Comparison of ENCODE assay signal across 1 cellular context in genomic region chr6:27157461-27158315, GRCh38.
TF ChIP-seq lines count a peak whose summit lies in the region.

No MANE protein-coding gene starts in this region.

TF ChIP-seq in HEK293, 187 proteins besides CTCF, POLR2A, EP300 and RAD21 (continued from another document and continues in another):
- no peak for TF ChIP-seq ZSCAN5A (tag by site-specific recombination; IDR thresholded peaks at IDR 0.05)
- peak; percentile 27; the same call in 1 of the 2 replicates for TF ChIP-seq ZNF777 (tag by site-specific recombination; IDR thresholded peaks at IDR 0.05; ENCODE audit: borderline replicate concordance)
- no peak for TF ChIP-seq ZNF792 (tag by site-specific recombination; IDR thresholded peaks at IDR 0.05)
- peak; percentile 78 for TF ChIP-seq ZNF366 (tag by site-specific recombination; conservative IDR thresholded peaks at IDR 0.05)
- TF ChIP-seq KLF16 (tag by site-specific recombination; IDR thresholded peaks at IDR 0.05) = no peak
- TF ChIP-seq ZFP69B (tag by site-specific recombination; IDR thresholded peaks at IDR 0.05) = peak; percentile 73
- peak; percentile 80 for TF ChIP-seq ZNF394 (tag by site-specific recombination; IDR thresholded peaks at IDR 0.05; ENCODE audit: borderline replicate concordance)
- peak; percentile 41; the same call in 1 of the 2 replicates for TF ChIP-seq ZNF184 (tag by site-specific recombination; IDR thresholded peaks at IDR 0.05)
- TF ChIP-seq RBAK (tag by site-specific recombination; IDR thresholded peaks at IDR 0.05) = no peak
- TF ChIP-seq ZNF302 (tag by site-specific recombination; IDR thresholded peaks at IDR 0.05; ENCODE audit: low read depth) = no peak
- no peak for TF ChIP-seq YY2 (tag by site-specific recombination; IDR thresholded peaks at IDR 0.05)
- no peak for TF ChIP-seq PRDM2 (tag by site-specific recombination; IDR thresholded peaks at IDR 0.05; ENCODE audit: borderline replicate concordance)
- TF ChIP-seq ZNF654 (tag by site-specific recombination; IDR thresholded peaks at IDR 0.05; ENCODE audit: low read depth) = peak; percentile 37
- peak; percentile 53; the same call in 1 of the 2 replicates for TF ChIP-seq ZNF600 (tag by site-specific recombination; IDR thresholded peaks at IDR 0.05)
- no peak for TF ChIP-seq ZNF544 (tag by site-specific recombination; IDR thresholded peaks at IDR 0.05)
- no peak for TF ChIP-seq ZNF548 (tag by site-specific recombination; IDR thresholded peaks at IDR 0.05)
- TF ChIP-seq EGR2 (tag by site-specific recombination; IDR thresholded peaks at IDR 0.05; ENCODE audit: low read depth) = peak; percentile 27; the same call in 1 of the 2 replicates
- TF ChIP-seq ZNF639 (tag by site-specific recombination; IDR thresholded peaks at IDR 0.05) = peak; percentile 89
- TF ChIP-seq ZNF362 (tag by site-specific recombination; IDR thresholded peaks at IDR 0.05) = peak; percentile 88; the same call in 1 of the 2 replicates
- TF ChIP-seq ZBTB49 (tag by site-specific recombination; IDR thresholded peaks at IDR 0.05; ENCODE audit: low read depth) = no peak
- peak; percentile 87 for TF ChIP-seq ZNF2 (tag by site-specific recombination; IDR thresholded peaks at IDR 0.05)
- TF ChIP-seq ZNF350 (tag by site-specific recombination; IDR thresholded peaks at IDR 0.05) = no peak
- peak; percentile 63; the same call in 1 of the 2 replicates for TF ChIP-seq ZSCAN30 (tag by site-specific recombination; IDR thresholded peaks at IDR 0.05)
- no peak for TF ChIP-seq ZNF19 (tag by site-specific recombination; IDR thresholded peaks at IDR 0.05; ENCODE audit: low read depth)
- peak; percentile 71; the same call in 1 of the 2 replicates for TF ChIP-seq GFI1B (tag by site-specific recombination; IDR thresholded peaks at IDR 0.05)
- TF ChIP-seq ZNF426 (tag by site-specific recombination; IDR thresholded peaks at IDR 0.05) = no peak
- TF ChIP-seq ZNF692 (tag by site-specific recombination; IDR thresholded peaks at IDR 0.05) = peak; percentile 73
- TF ChIP-seq ZNF335 (tag by site-specific recombination; conservative IDR thresholded peaks at IDR 0.05) = peak; percentile 84
- no peak for TF ChIP-seq ZNF555 (tag by site-specific recombination; conservative IDR thresholded peaks at IDR 0.05)
- TF ChIP-seq ZNF341 (tag by site-specific recombination; IDR thresholded peaks at IDR 0.05; ENCODE audit: low read depth) = no peak; the same call in 1 of the 2 replicates
- TF ChIP-seq ZNF221 (tag by site-specific recombination; IDR thresholded peaks at IDR 0.05; ENCODE audit: borderline replicate concordance) = no peak
- TF ChIP-seq AEBP2 (tag by site-specific recombination; IDR thresholded peaks at IDR 0.05; ENCODE audit: borderline replicate concordance) = no peak
- TF ChIP-seq KLF1 (tag by site-specific recombination; IDR thresholded peaks at IDR 0.05) = no peak; the same call in 1 of the 2 replicates
- peak; percentile 82 for TF ChIP-seq ZEB2 (tag by site-specific recombination; IDR thresholded peaks at IDR 0.05)
- TF ChIP-seq ZBTB26 (tag by site-specific recombination; optimal IDR thresholded peaks at IDR 0.05) = peak; percentile 5
- TF ChIP-seq ZNF292 (tag by site-specific recombination; IDR thresholded peaks at IDR 0.05; ENCODE audit: borderline replicate concordance, low read depth) = no peak
- TF ChIP-seq OSR2 (tag by site-specific recombination; IDR thresholded peaks at IDR 0.05) = no peak
- TF ChIP-seq ZNF843 (tag by site-specific recombination; IDR thresholded peaks at IDR 0.05) = no peak; the same call in 1 of the 2 replicates
- TF ChIP-seq ZFP3 (tag by site-specific recombination; IDR thresholded peaks at IDR 0.05; ENCODE audit: low read depth) = no peak
- TF ChIP-seq ZBTB8A (tag by site-specific recombination; IDR thresholded peaks at IDR 0.05) = peak; percentile 45; the same call in 1 of the 2 replicates
- TF ChIP-seq ATF2 (tag by site-specific recombination; IDR thresholded peaks at IDR 0.05; ENCODE audit: low read depth) = no peak
- TF ChIP-seq SP2 (tag by site-specific recombination; IDR thresholded peaks at IDR 0.05) = no peak
- no peak for TF ChIP-seq ZNF704 (tag by site-specific recombination; IDR thresholded peaks at IDR 0.05)
- no peak for TF ChIP-seq ZNF175 (tag by site-specific recombination; IDR thresholded peaks at IDR 0.05)
